Comparison of ENCODE assay signal across 8 cellular contexts in genomic region chrX:130902783-130903613, GRCh38. TPM values are rescaled to one million over a fixed set of nuclear protein-coding genes. Genes with fewer than 3 reads are reported as not detected.
DNase-seq lines count a peak whose midpoint lies in the region; ATAC-seq and TF ChIP-seq lines count a peak whose summit lies in the region.

Gene ENOX2 (minus strand): TSS chrX:130903209. CDS start chrX:130703216, 199,993 bp downstream.

- no peaks in the 10 kb centered on the region for H3K27me3 ChIP-seq in DOHH2 (ENCODE audit: control insufficient read depth, low read length)
- no peaks in the 10 kb centered on the region for H3K27me3 ChIP-seq in GM23338 (ENCODE audit: insufficient read depth)

- H3F3A ChIP-seq in DOHH2 (ENCODE audit: control insufficient read depth, insufficient read depth) (no peaks in the 10 kb centered on the region), GM23338 (replicated peaks; ENCODE audit: low read depth) (no peaks in the 10 kb centered on the region)

- no peaks in the 10 kb centered on the region for H4K20me1 ChIP-seq in DOHH2 (ENCODE audit: control insufficient read depth, insufficient read depth, low read depth, low read length)
- H4K20me1 ChIP-seq in GM23338 (replicated peaks; ENCODE audit: insufficient read depth) = no peaks in the 10 kb centered on the region

- peak within 1 kb of the TSS; percentile 78 for H3K4me3 ChIP-seq in DOHH2 (ENCODE audit: low read length)
- H3K4me3 ChIP-seq in GM23338 = peak within 1 kb of the TSS; percentile 74
- peak within 1 kb of the TSS; percentile 64 for H3K4me3 ChIP-seq in fibroblast of mammary gland (ENCODE audit: control insufficient read depth, low read depth, low read length)

- H3K9me3 ChIP-seq in DOHH2 (ENCODE audit: control insufficient read depth, insufficient read depth, low read length) = no peaks in the 10 kb centered on the region

- no peaks in the 10 kb centered on the region for H3K27me3 Mint-ChIP-seq in GM23338 (ENCODE audit: insufficient read depth, low read depth, poor library complexity)
- H3K27me3 Mint-ChIP-seq in naive thymus-derived CD8-positive, alpha-beta T cell = peaks cover 0 to 4% (median 0%) of the 10 kb centered on the region in 5 donors

- H3K36me3 ChIP-seq in DOHH2 (ENCODE audit: control insufficient read depth, low read length) = no peaks in the 10 kb centered on the region
- H3K36me3 ChIP-seq in GM23338 (ENCODE audit: insufficient read depth) = no peaks in the 10 kb centered on the region

- peak within 1 kb of the TSS; percentile 74 for H2AFZ ChIP-seq in GM23338

- H3K4me2 ChIP-seq in DOHH2 (ENCODE audit: low read length) (peak within 1 kb of the TSS; percentile 70), GM23338 (peak within 1 kb of the TSS; percentile 87)

- TF ChIP-seq CTCF in DOHH2 (IDR thresholded peaks at IDR 0.05; ENCODE audit: low read depth, low read length, poor library complexity, severe bottlenecking) = no peak
- no peak for TF ChIP-seq CTCF in GM23338 (conservative IDR thresholded peaks at IDR 0.05; ENCODE audit: low read depth in 2 of 2)
- no peak for TF ChIP-seq CTCF in fibroblast of mammary gland (conservative IDR thresholded peaks at IDR 0.05; ENCODE audit: control insufficient read depth, insufficient read depth, low read depth, low read length)

- DNase-seq in GM23338 (ENCODE audit: low spot score) (peak; percentile 93), LHCN-M2 (ENCODE audit: low read depth) (peak; percentile 96), RPMI8226 (peak; percentile 95), fibroblast of mammary gland (ENCODE audit: low read depth) (peak; percentile 95)
- DNase-seq in activated T-helper 1 cell treated with anti-CD3 and anti-CD28 coated beads, Interleukin-2, amount 50 U/mL, for 16 hours (ENCODE audit: low read depth in 1 of 2, low spot score in 1 of 2) = peak; percentile 40 to 59
- peak; percentile 51 to 92 (median 80) for DNase-seq in naive thymus-derived CD8-positive, alpha-beta T cell
- peak; percentile 78 for DNase-seq in stimulated activated naive CD4-positive, alpha-beta T cell treated with Interleukin-2 at 50 U/mL for 16 hours (lab: John Stamatoyannopoulos, UW)

- peak; percentile 98 for ATAC-seq in GM23338
- peak; percentile 96 to 97 for ATAC-seq in naive thymus-derived CD8-positive, alpha-beta T cell

- no peaks in the 10 kb centered on the region for H3K9me3 Mint-ChIP-seq in GM23338
- no peaks in the 10 kb centered on the region for H3K9me3 Mint-ChIP-seq in naive thymus-derived CD8-positive, alpha-beta T cell

- no peak within 1 kb of the TSS for H3K4me3 Mint-ChIP-seq in GM23338
- no peak within 1 kb of the TSS for H3K4me3 Mint-ChIP-seq in naive thymus-derived CD8-positive, alpha-beta T cell

- H3K4me1 ChIP-seq in DOHH2 (ENCODE audit: control insufficient read depth, low read length) (peaks cover 12% of the 10 kb centered on the region), GM23338 (ENCODE audit: insufficient read depth) (no peaks in the 10 kb centered on the region)

- H3K27ac ChIP-seq in DOHH2 (ENCODE audit: low read depth, low read length) = peak within 1 kb of the TSS; percentile 11; the same call in 1 of the 2 replicates
- no peak within 1 kb of the TSS; the same call in 1 of the 2 replicates for H3K27ac ChIP-seq in GM23338 (ENCODE audit: low read depth)

- peak within 1 kb of the TSS; percentile 92 for H3K27ac Mint-ChIP-seq in GM23338
- peak within 1 kb of the TSS in 9 of 10 donors; percentile 23 to 79 (median 69) for H3K27ac Mint-ChIP-seq in naive thymus-derived CD8-positive, alpha-beta T cell

- POLR2A ChIA-PET in naive thymus-derived CD8-positive, alpha-beta T cell (lab: Charles Lee) = no interaction called here

- peaks cover 9% of the 10 kb centered on the region for H3K79me2 ChIP-seq in DOHH2 (ENCODE audit: control insufficient read depth, low read length)
- H3K79me2 ChIP-seq in GM23338 (replicated peaks; ENCODE audit: insufficient read depth) = no peaks in the 10 kb centered on the region

- no peaks in the 10 kb centered on the region for H3K36me3 Mint-ChIP-seq in GM23338 (ENCODE audit: low read depth)
- H3K36me3 Mint-ChIP-seq in naive thymus-derived CD8-positive, alpha-beta T cell = peaks cover 0 to 15% (median 3%) of the 10 kb centered on the region in 3 donors

- H3K9me2 ChIP-seq in DOHH2 (replicated peaks; ENCODE audit: control insufficient read depth, low read length) (no peaks in the 10 kb centered on the region), GM23338 (ENCODE audit: insufficient read depth) (no peaks in the 10 kb centered on the region)

- H3K4me1 Mint-ChIP-seq in GM23338 = peaks cover 4% of the 10 kb centered on the region; the same call in 2 of the 3 replicates
- peaks cover 6 to 14% (median 11%) of the 10 kb centered on the region in 4 donors for H3K4me1 Mint-ChIP-seq in naive thymus-derived CD8-positive, alpha-beta T cell

TF ChIP-seq in GM23338, 12 proteins besides CTCF, POLR2A, EP300 and RAD21:
- peak; percentile 62 for TF ChIP-seq POLR2AphosphoS5 (IDR thresholded peaks at IDR 0.05; ENCODE audit: low read depth)
- TF ChIP-seq ETS1 (IDR thresholded peaks at IDR 0.05) = peak; percentile 97
- no peak for TF ChIP-seq ZNF114 (CRISPR knock-in tag; IDR thresholded peaks at IDR 0.05)
- no peak for TF ChIP-seq JUNB (IDR thresholded peaks at IDR 0.05; ENCODE audit: unreplicated experiment)

RNA-seq across cellular contexts. Expression of gene ENOX2, which starts in this region (rescaled TPM):
- 7.3 and 11.2 TPM in 2 replicates for total RNA-seq in GM23338 (2014; rRNA removed; shearing (Covaris generic))
- 9.6 and 10.8 TPM in 2 replicates for polyA plus RNA-seq in GM23338 (2016; fragmentation: Nextera tagmentation; extraction: Ambion mirVana)
- 14.5 and 15.1 TPM in 2 replicates for total RNA-seq in LHCN-M2 (2014; rRNA removed)
- polyA plus RNA-seq in LHCN-M2 (2012) = 3.7 TPM
- total RNA-seq in naive thymus-derived CD8-positive, alpha-beta T cell = 10 to 100 TPM; 13.1 to 14.2 TPM
- 10 to 100 TPM; 15.1 to 17.4 (median 16.0) TPM for polyA plus RNA-seq in naive thymus-derived CD8-positive, alpha-beta T cell
